12 cellular contexts compared by ENCODE assay signal in genomic region chr16:73143681-73144370, GRCh38.
DNase-seq lines count a peak whose midpoint lies in the region; ATAC-seq, FAIRE-seq and TF ChIP-seq lines count a peak whose summit lies in the region.
"Had no signal": no experiment of that assay in that cellular context is flagged by ENCODE, and none has a peak within 500 bp of the region (broad histone marks: within the 10 kb centered on the region; RNA-seq: fewer than 3 reads in every experiment).

No MANE protein-coding gene starts in this region.

- H3K27ac Mint-ChIP-seq in astrocyte (ENCODE audit: unreplicated experiment), result no peak overlapping the region
- no peak overlapping the region for H3K27ac Mint-ChIP-seq in naive thymus-derived CD8-positive, alpha-beta T cell
- H3K27ac Mint-ChIP-seq: CD4-positive, alpha-beta T cell; T-helper 17 cell had no signal

- no peaks in the 10 kb centered on the region for H3K27me3 Mint-ChIP-seq in astrocyte (ENCODE audit: low read depth, unreplicated experiment)
- H3K27me3 Mint-ChIP-seq in naive thymus-derived CD8-positive, alpha-beta T cell, result peaks cover 0 to 3% (median 2%) of the 10 kb centered on the region in 5 donors
- H3K27me3 Mint-ChIP-seq: CD4-positive, alpha-beta T cell had no signal

- H3K4me3 Mint-ChIP-seq in astrocyte (ENCODE audit: unreplicated experiment), result no peak overlapping the region
- H3K4me3 Mint-ChIP-seq in naive thymus-derived CD8-positive, alpha-beta T cell, result no peak overlapping the region
- H3K4me3 Mint-ChIP-seq: CD4-positive, alpha-beta T cell; T-helper 17 cell had no signal

- H3K9me3 ChIP-seq in astrocyte (ENCODE audit: insufficient read depth, low read depth, low read length), result no peaks in the 10 kb centered on the region

- peak overlapping the region; percentile 26 for H2AFZ ChIP-seq in astrocyte (ENCODE audit: low read depth, low read length)

- TF ChIP-seq CTCF in AG09319 (IDR thresholded peaks at IDR 0.05; ENCODE audit: low read depth, low read length) (no peak), astrocyte (IDR thresholded peaks at IDR 0.05; ENCODE audit: insufficient read depth, low read depth, low read length) (no peak)

- intact Hi-C loops in left ventricle myocardium superior (cut with micrococcal nuclease), result no loop called here
- intact Hi-C loops in sciatic nerve (cut with DNase I), result no loop called here

- POLR2A ChIA-PET in naive thymus-derived CD8-positive, alpha-beta T cell (lab: Charles Lee), result no interaction called here

- no peak for FAIRE-seq in astrocyte (lab: Jason Lieb, UNC)

- no peaks in the 10 kb centered on the region for H4K20me1 ChIP-seq in astrocyte (ENCODE audit: insufficient read depth, low read length)

- no peak overlapping the region for H3K27ac ChIP-seq in astrocyte (ENCODE audit: low read depth, low read length)

- ATAC-seq in left ventricle myocardium superior (peak; percentile 62), sciatic nerve (peak; percentile 64), GM19463 (IDR thresholded peaks at IDR 0.05; ENCODE audit: unreplicated experiment) (no peak), HG03039 (IDR thresholded peaks at IDR 0.05; ENCODE audit: unreplicated experiment) (no peak)
- ATAC-seq in naive thymus-derived CD8-positive, alpha-beta T cell, result no peak
- ATAC-seq: T-helper 17 cell had no signal

- H3K9me3 Mint-ChIP-seq in astrocyte (ENCODE audit: unreplicated experiment), result no peaks in the 10 kb centered on the region
- H3K9me3 Mint-ChIP-seq in naive thymus-derived CD8-positive, alpha-beta T cell, result peaks cover 0 to 3% (median 0%) of the 10 kb centered on the region in 9 donors
- H3K9me3 Mint-ChIP-seq: CD4-positive, alpha-beta T cell had no signal

- H3K36me3 Mint-ChIP-seq in astrocyte (ENCODE audit: low read depth, unreplicated experiment), result no peaks in the 10 kb centered on the region
- H3K36me3 Mint-ChIP-seq in naive thymus-derived CD8-positive, alpha-beta T cell, result no peaks in the 10 kb centered on the region

- DNase-seq in AG09319 (ENCODE audit: extremely low read depth, low read depth) (peak; percentile 10), astrocyte (ENCODE audit: low read depth) (no peak), left ventricle myocardium superior (no peak), sciatic nerve (ENCODE audit: low spot score) (no peak)
- no peak for DNase-seq in activated CD4-positive, CD25-positive, alpha-beta regulatory T cell (lab: John Stamatoyannopoulos, UW)
- DNase-seq in naive thymus-derived CD8-positive, alpha-beta T cell, result no peak
- DNase-seq: amygdala; CD4-positive, alpha-beta T cell; NCI-H187; T-helper 17 cell had no signal

- no peaks in the 10 kb centered on the region for H3K27me3 ChIP-seq in astrocyte (ENCODE audit: insufficient read depth, low read length)

- peak overlapping the region; percentile 66 for H3K4me2 ChIP-seq in astrocyte (ENCODE audit: low read length)

- H3K9ac ChIP-seq in astrocyte (ENCODE audit: low read length), result no peak overlapping the region

- H3K4me3 ChIP-seq in astrocyte (ENCODE audit: insufficient read depth, low read depth, low read length), result peak overlapping the region; percentile 25

- H3K4me1 ChIP-seq in astrocyte (ENCODE audit: insufficient read depth, low read length), result no peaks in the 10 kb centered on the region

- peaks cover 3% of the 10 kb centered on the region for H3K4me1 Mint-ChIP-seq in astrocyte (ENCODE audit: low read depth, unreplicated experiment)
- no peaks in the 10 kb centered on the region for H3K4me1 Mint-ChIP-seq in naive thymus-derived CD8-positive, alpha-beta T cell
- H3K4me1 Mint-ChIP-seq: T-helper 17 cell had no signal

- no peaks in the 10 kb centered on the region for H3K79me2 ChIP-seq in astrocyte (ENCODE audit: insufficient read depth, low read length)

- H3K36me3 ChIP-seq in astrocyte (ENCODE audit: insufficient read depth, low read length), result no peaks in the 10 kb centered on the region

Comparison
In these comparisons a context has a peak if more than half of its experiments do, and no peak if none do; other contexts are left out.
1. ATAC-seq: peak in left ventricle myocardium superior (single experiment) and sciatic nerve (single experiment); none in GM19463 (single experiment), HG03039 (single experiment) and naive thymus-derived CD8-positive, alpha-beta T cell (0 of 2).